ENCODE assay signal across 7 cellular contexts in the genomic region with DNA sequence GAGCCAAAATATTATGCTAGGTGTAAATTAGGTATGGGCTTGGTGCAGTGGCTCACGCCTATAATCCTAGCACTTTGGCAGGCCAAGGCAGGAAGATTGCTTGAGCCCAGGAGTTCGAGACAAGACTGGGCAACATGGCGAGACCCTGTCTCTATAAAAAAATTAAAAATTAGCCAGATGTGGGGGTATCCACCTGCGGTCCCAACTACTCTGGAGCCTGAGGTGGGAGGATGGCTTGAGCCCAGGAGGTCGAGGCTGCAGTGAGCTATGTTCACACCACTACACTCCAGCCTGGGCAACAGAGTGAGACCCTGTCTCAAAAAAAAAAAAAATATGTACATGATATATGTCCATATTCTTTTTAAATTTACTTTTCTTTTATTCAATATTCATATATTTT. TPM values are rescaled to one million over a fixed set of nuclear protein-coding genes. Genes with fewer than 3 reads are reported as not detected.
DNase-seq lines count a peak whose midpoint lies in the region; ATAC-seq, FAIRE-seq and TF ChIP-seq lines count a peak whose summit lies in the region.
"Not testable (repeated sequence)": the region's sequence is repeated elsewhere in the genome, so short reads cannot be mapped to it uniquely, and the experiment has no call there.

No MANE protein-coding gene starts in this region.

- H3K4me3 Mint-ChIP-seq in activated naive CD4-positive, alpha-beta T cell treated with anti-CD3 and anti-CD28 coated beads, Interleukin-2, amount 10 ng/mL, durations not matched to agents 7 days and 5 days; astrocyte (ENCODE audit: unreplicated experiment); progenitor cell of endocrine pancreas (ENCODE audit: low read depth): not testable (repeated sequence)

- H3K27ac ChIP-seq in HEK293 (ENCODE audit: extremely low read depth, low read depth, low read length); astrocyte (ENCODE audit: low read depth, low read length); K562 (ENCODE audit: extremely low read depth, low read depth, low read length); spleen: not testable (repeated sequence)

- CTCF ChIA-PET in HEK293 (lab: Yijun Ruan, JAX): interaction anchor here (0.5 to 25.5 kb wide), 10 partner anchors 8 to 348 kb away, joined by 3 to 567 read pairs (median 4); a partner anchor contains a TSS
- CTCF ChIA-PET in activated naive CD4-positive, alpha-beta T cell treated with anti-CD3 and anti-CD28 coated beads, Interleukin-2, amount 10 ng/mL, durations not matched to agents 7 days and 5 days (lab: Charles Lee); K562 (lab: Yijun Ruan, JAX; ENCODE audit: low intra/inter-chr PET ratio): not testable (repeated sequence)

- H3K9me1 ChIP-seq in K562 (ENCODE audit: control insufficient read depth, insufficient read depth, low read length): not testable (repeated sequence)

- H3K27ac Mint-ChIP-seq in activated naive CD4-positive, alpha-beta T cell treated with anti-CD3 and anti-CD28 coated beads, Interleukin-2, amount 10 ng/mL, durations not matched to agents 7 days and 5 days: peak overlapping the region; percentile 52
- peak overlapping the region; percentile 80 for H3K27ac Mint-ChIP-seq in astrocyte (ENCODE audit: unreplicated experiment)
- peak overlapping the region; percentile 11 for H3K27ac Mint-ChIP-seq in progenitor cell of endocrine pancreas

- not testable (repeated sequence) for TF ChIP-seq RAD21 in K562 (CRISPR knock-in tag; conservative IDR thresholded peaks at IDR 0.05 in 1 of 2, IDR thresholded peaks at IDR 0.05 in 1 of 2)

- not testable (repeated sequence) for H3K9ac ChIP-seq in astrocyte (ENCODE audit: low read length); K562 (ENCODE audit: insufficient read depth in 1 of 2, low read depth in 2 of 2, low read length in 2 of 2)

- H3K36me3 Mint-ChIP-seq in activated naive CD4-positive, alpha-beta T cell treated with anti-CD3 and anti-CD28 coated beads, Interleukin-2, amount 10 ng/mL, durations not matched to agents 7 days and 5 days; astrocyte (ENCODE audit: low read depth, unreplicated experiment); progenitor cell of endocrine pancreas (ENCODE audit: insufficient read depth): not testable (repeated sequence)

- peaks cover 38% of the 10 kb centered on the region for H3K27me3 Mint-ChIP-seq in activated naive CD4-positive, alpha-beta T cell treated with anti-CD3 and anti-CD28 coated beads, Interleukin-2, amount 10 ng/mL, durations not matched to agents 7 days and 5 days
- H3K27me3 Mint-ChIP-seq in astrocyte (ENCODE audit: low read depth, unreplicated experiment); progenitor cell of endocrine pancreas: not testable (repeated sequence)

- not testable (repeated sequence) for H2AFZ ChIP-seq in astrocyte (ENCODE audit: low read depth, low read length); K562 (ENCODE audit: low read depth, low read length)

- H3K4me1 Mint-ChIP-seq in activated naive CD4-positive, alpha-beta T cell treated with anti-CD3 and anti-CD28 coated beads, Interleukin-2, amount 10 ng/mL, durations not matched to agents 7 days and 5 days: not testable (repeated sequence)
- H3K4me1 Mint-ChIP-seq in astrocyte (ENCODE audit: low read depth, unreplicated experiment): peaks cover 72% of the 10 kb centered on the region
- peaks cover 13% of the 10 kb centered on the region for H3K4me1 Mint-ChIP-seq in progenitor cell of endocrine pancreas (ENCODE audit: low read depth)

- in situ Hi-C loops in K562 (cut with MboI): not testable (repeated sequence)

- TF ChIP-seq CTCF in HEK293 (tag by site-specific recombination; IDR thresholded peaks at IDR 0.05); astrocyte (IDR thresholded peaks at IDR 0.05; ENCODE audit: insufficient read depth, low read depth, low read length); K562 (IDR thresholded peaks at IDR 0.05 in 2 of 3, conservative IDR thresholded peaks at IDR 0.05 in 1 of 3; ENCODE audit: insufficient read depth in 2 of 3, low read depth in 1 of 3, low read length in 3 of 3); progenitor cell of endocrine pancreas (IDR thresholded peaks at IDR 0.05; ENCODE audit: unreplicated experiment); spleen (IDR thresholded peaks at IDR 0.05 in 8 of 11, conservative IDR thresholded peaks at IDR 0.05 in 3 of 11): not testable (repeated sequence)

- DNase-seq in activated naive CD4-positive, alpha-beta T cell treated with anti-CD3 and anti-CD28 coated beads, Interleukin-2, amount 10 ng/mL, durations not matched to agents 7 days and 5 days; astrocyte (ENCODE audit: low read depth); K562 (ENCODE audit: extremely low read depth in 1 of 4, low spot score in 3 of 4); progenitor cell of endocrine pancreas (ENCODE audit: low spot score, unreplicated experiment): not testable (repeated sequence)
- DNase-seq in mesenteric fat pad (ENCODE audit: low spot score) (peak; percentile 9), spleen (peak; percentile 4)

- BruUV-seq in K562 (replicated peaks; lab: Mats Ljungman, UMichigan): not testable (repeated sequence)

- H3K9me3 ChIP-seq in HEK293 (ENCODE audit: control insufficient read depth, insufficient read depth, low read depth, low read length); astrocyte (ENCODE audit: insufficient read depth, low read depth, low read length); K562 (replicated peaks; ENCODE audit: control insufficient read depth, insufficient read depth, low read depth, low read length); spleen: not testable (repeated sequence)

- intact Hi-C loops in K562 (cut with micrococcal nuclease): not testable (repeated sequence)
- intact Hi-C loops in spleen (cut with DNase I; ENCODE audit: low total_unique reads): loop anchor here (10.0 kb wide), 1 partner anchor 105 kb away; a partner anchor contains a TSS

- H3K4me2 ChIP-seq in astrocyte (ENCODE audit: low read length); K562 (ENCODE audit: insufficient read depth, low read length): not testable (repeated sequence)

- not testable (repeated sequence) for H3K27me3 ChIP-seq in astrocyte (ENCODE audit: insufficient read depth, low read length); spleen (replicated peaks in 1 of 7)
- peaks cover 12 to 30% of the 10 kb centered on the region in 2 experiments; a peak in 4 of 5 replicates for H3K27me3 ChIP-seq in K562 (ENCODE audit: control insufficient read depth in 2 of 2, insufficient read depth in 2 of 2, low read length in 2 of 2)

- not testable (repeated sequence) for TF ChIP-seq POLR2A in K562 (conservative IDR thresholded peaks at IDR 0.05); spleen (IDR thresholded peaks at IDR 0.05)

- not testable (repeated sequence) for H3K4me3 ChIP-seq in HEK293 (ENCODE audit: low read depth, low read length); astrocyte (ENCODE audit: insufficient read depth, low read depth, low read length); K562; spleen

- H3K79me2 ChIP-seq in astrocyte (ENCODE audit: insufficient read depth, low read length); K562 (ENCODE audit: control insufficient read depth, insufficient read depth, low read length): not testable (repeated sequence)

- not testable (repeated sequence) for H3K9me3 Mint-ChIP-seq in activated naive CD4-positive, alpha-beta T cell treated with anti-CD3 and anti-CD28 coated beads, Interleukin-2, amount 10 ng/mL, durations not matched to agents 7 days and 5 days; astrocyte (ENCODE audit: unreplicated experiment); progenitor cell of endocrine pancreas (ENCODE audit: low read depth)

- not testable (repeated sequence) for FAIRE-seq in astrocyte (lab: Jason Lieb, UNC); K562 (lab: Jason Lieb, UNC)

- H3K4me1 ChIP-seq in HEK293 (ENCODE audit: control insufficient read depth, insufficient read depth, low read length) (peaks cover 30% of the 10 kb centered on the region), astrocyte (ENCODE audit: insufficient read depth, low read length) (peaks cover 47% of the 10 kb centered on the region), spleen (peaks cover 13 to 49% (median 36%) of the 10 kb centered on the region in 6 donors)
- H3K4me1 ChIP-seq in K562 (replicated peaks in 1 of 2; ENCODE audit: control insufficient read depth in 2 of 2, insufficient read depth in 2 of 2, low read length in 2 of 2): not testable (repeated sequence)

- 5% methylated on average over 5 of the region's 5 CpGs for WGBS in K562 (ENCODE audit: insufficient coverage, low coverage, missing lambda C conversion rate)
- 88 to 96% (median 92%) methylated on average over 5 of the region's 5 CpGs for WGBS in spleen, 5 donors

- H3K36me3 ChIP-seq in HEK293 (ENCODE audit: control insufficient read depth in 2 of 2, insufficient read depth in 1 of 2, low read length in 2 of 2); astrocyte (ENCODE audit: insufficient read depth, low read length); K562 (ENCODE audit: control insufficient read depth, insufficient read depth, low read length); spleen: not testable (repeated sequence)

- ATAC-seq in K562: not testable (repeated sequence)

- POLR2A ChIA-PET in HEK293 (lab: Yijun Ruan, JAX): interaction anchor here (0.6 to 1.4 kb wide), 4 partner anchors 13 to 40 kb away, joined by 3 to 4 read pairs (median 4); a partner anchor contains a TSS
- POLR2A ChIA-PET in K562 (lab: Yijun Ruan, JAX): interaction anchor here (0.6 to 1.2 kb wide), 4 partner anchors 8 to 300 kb away, joined by 3 read pairs; a partner anchor contains a TSS

- TF ChIP-seq EP300 in K562 (IDR thresholded peaks at IDR 0.05; ENCODE audit: low read length): not testable (repeated sequence)

- H4K20me1 ChIP-seq in astrocyte (ENCODE audit: insufficient read depth, low read length); K562 (replicated peaks; ENCODE audit: control insufficient read depth, insufficient read depth, low read length): not testable (repeated sequence)

RNA-seq across cellular contexts. Expression of a gene that starts 17.7 kb away (rescaled TPM):
- total RNA-seq in astrocyte (269 and 275 TPM in 2 replicates), K562 (2014; rRNA removed) (272 and 273 TPM in 2 replicates), K562 (2014; rRNA removed; fragmentation: Illumina TruSeq; extraction: Trizol) (690 and 726 TPM in 2 replicates), K562 (2015; rRNA removed; fragmentation: Illumina TruSeq; extraction: Trizol) (537 and 597 TPM in 2 replicates), K562 (2021) (434 and 437 TPM in 2 replicates), mesenteric fat pad (125 TPM), progenitor cell of endocrine pancreas (406 and 423 TPM in 2 replicates), spleen (100 to 1,000 TPM; 145 to 229 (median 159) TPM)
- total RNA-seq in K562 (2011; cell fraction: chromatin; rRNA removed; ENCODE audit: low replicate concordance): 83.3 and 146 TPM in 2 replicates
- 43.4 and 63.3 TPM in 2 replicates for total RNA-seq in K562 (2011; cell fraction: nucleolus; rRNA removed)
- total RNA-seq in K562 (2011; cell fraction: nucleoplasm; rRNA removed): 146 and 277 TPM in 2 replicates
- polyA plus RNA-seq in K562 (2011; rRNA removed) (836 and 1,016 TPM in 2 replicates), K562 (2014; fragmentation: Illumina TruSeq; extraction: Trizol) (557 and 668 TPM in 2 replicates), K562 (2014; fragmentation: Nextera tagmentation; extraction: Ambion mirVana) (1,000 to 10,000 TPM; 1,645 to 1,892 TPM), K562 (2014; rRNA removed) (502 and 509 TPM in 2 replicates), spleen (100 to 1,000 TPM; 167 to 269 (median 210) TPM)
- 227 and 688 TPM in 2 replicates for polyA plus RNA-seq in K562 (2011; cell fraction: cytosol; rRNA removed)
- 227 and 377 TPM in 2 replicates for polyA plus RNA-seq in K562 (2011; cell fraction: nucleus; rRNA removed)
- 392 and 460 TPM in 2 replicates for polyA plus RNA-seq in K562 (2012)
- polyA minus RNA-seq in K562 (2011; rRNA and poly(A)+ RNA removed): 359 and 411 TPM in 2 replicates
- polyA minus RNA-seq in K562 (2011; cell fraction: cytosol; rRNA and poly(A)+ RNA removed): 148 and 171 TPM in 2 replicates
- polyA minus RNA-seq in K562 (2011; cell fraction: nucleus; rRNA and poly(A)+ RNA removed): 33.3 and 80.0 TPM in 2 replicates

RNA-seq across cellular contexts. Expression of a gene that starts 50.0 kb away (rescaled TPM):
- total RNA-seq in astrocyte (82.8 and 96.9 TPM in 2 replicates), K562 (2014; rRNA removed) (8.0 and 11.6 TPM in 2 replicates), K562 (2014; rRNA removed; fragmentation: Illumina TruSeq; extraction: Trizol) (4.7 and 5.1 TPM in 2 replicates), K562 (2015; rRNA removed; fragmentation: Illumina TruSeq; extraction: Trizol) (6.7 and 7.6 TPM in 2 replicates), K562 (2021) (18.5 and 21.1 TPM in 2 replicates), mesenteric fat pad (288 TPM), progenitor cell of endocrine pancreas (41.2 and 41.5 TPM in 2 replicates), spleen (10 to 100 TPM; 30.1 to 92.8 (median 81.4) TPM)
- total RNA-seq in K562 (2011; cell fraction: chromatin; rRNA removed; ENCODE audit: low replicate concordance): 16.4 and 37.6 TPM in 2 replicates
- 26.8 and 35.4 TPM in 2 replicates for total RNA-seq in K562 (2011; cell fraction: nucleolus; rRNA removed)
- total RNA-seq in K562 (2011; cell fraction: nucleoplasm; rRNA removed): 21.5 and 25.0 TPM in 2 replicates
- polyA plus RNA-seq in K562 (2011; rRNA removed) (4.0 and 11.2 TPM in 2 replicates), K562 (2014; fragmentation: Illumina TruSeq; extraction: Trizol) (21.9 and 27.0 TPM in 2 replicates), K562 (2014; fragmentation: Nextera tagmentation; extraction: Ambion mirVana) (under 1 TPM; 0.21 to 0.48 TPM), K562 (2014; rRNA removed) (7.5 and 8.8 TPM in 2 replicates), spleen (10 to 100 TPM in 2 of 3 donors, 1 to 10 TPM in 1; 3.9 to 12.2 (median 10.7) TPM)
- 4.7 and 5.2 TPM in 2 replicates for polyA plus RNA-seq in K562 (2011; cell fraction: cytosol; rRNA removed)
- polyA plus RNA-seq in K562 (2011; cell fraction: nucleus; rRNA removed): 6.3 and 7.3 TPM in 2 replicates
- 26.2 and 32.9 TPM in 2 replicates for polyA plus RNA-seq in K562 (2012)
- 3.6 and 4.8 TPM in 2 replicates for polyA minus RNA-seq in K562 (2011; rRNA and poly(A)+ RNA removed)
- 6.6 and 10.0 TPM in 2 replicates for polyA minus RNA-seq in K562 (2011; cell fraction: cytosol; rRNA and poly(A)+ RNA removed)
- polyA minus RNA-seq in K562 (2011; cell fraction: nucleus; rRNA and poly(A)+ RNA removed): 5.0 and 6.2 TPM in 2 replicates

Comparison
In these comparisons a context has a peak if more than half of its experiments do, and no peak if none do; other contexts are left out.
1. H3K27ac Mint-ChIP-seq: peak in every context shown above with its lines; median percentile 80 in astrocyte; 52 in activated naive CD4-positive, alpha-beta T cell treated with anti-CD3 and anti-CD28 coated beads, Interleukin-2, amount 10 ng/mL, durations not matched to agents 7 days and 5 days; 11 in progenitor cell of endocrine pancreas.